ENCODE assay signal across 24 cellular contexts in the genomic region with DNA sequence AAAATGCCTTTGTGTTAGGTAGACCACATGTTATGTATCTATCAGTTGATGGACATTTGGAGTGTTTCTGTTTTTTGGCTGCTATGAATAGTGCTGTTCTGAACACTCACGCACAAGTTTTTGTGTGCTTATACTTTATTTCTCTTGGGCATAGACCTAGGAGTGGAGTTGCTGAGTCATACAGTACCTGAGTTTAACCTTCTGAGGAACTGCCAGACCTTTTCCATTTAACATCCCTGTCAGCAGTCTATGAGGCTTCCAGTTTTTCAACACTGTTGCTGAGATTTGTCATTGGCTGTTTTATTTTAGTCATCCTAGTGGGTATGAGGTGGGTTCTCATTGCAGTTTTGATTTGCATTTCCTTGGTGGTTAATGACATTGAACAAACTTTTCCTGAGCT. TPM values are rescaled to one million over a fixed set of nuclear protein-coding genes. Genes with fewer than 3 reads are reported as not detected.
DNase-seq lines count a peak whose midpoint lies in the region; ATAC-seq and TF ChIP-seq lines count a peak whose summit lies in the region.
"Had no signal": no experiment of that assay in that cellular context is flagged by ENCODE, and none has a peak within 500 bp of the region (broad histone marks: within the 10 kb centered on the region; RNA-seq: fewer than 3 reads in every experiment).

No MANE protein-coding gene starts in this region.

- peaks cover 0 to 81% (median 0%) of the 10 kb centered on the region in 7 donors for H3K27me3 ChIP-seq in heart right ventricle

- H3K4me3 ChIP-seq in heart right ventricle = no peak overlapping the region
- H3K4me3 ChIP-seq: mucosa of descending colon, thoracic aorta had no signal

- peaks cover 7 to 84% (median 49%) of the 10 kb centered on the region in 9 donors for H3K4me1 ChIP-seq in heart right ventricle

- TF ChIP-seq CTCF in heart right ventricle (IDR thresholded peaks at IDR 0.05) = no peak

- H3K27me3 Mint-ChIP-seq in stimulated activated naive B cell treated with anti-CD40 and anti-IgM and Interleukin-4, amounts not matched to agents 10 μg/mL and 1 μg/mL and 100 μg/mL, for 72 hours = peaks cover 46 to 59% of the 10 kb centered on the region in 2 donors

- no peaks in the 10 kb centered on the region for H3K9me3 Mint-ChIP-seq in stimulated activated naive B cell treated with anti-CD40 and anti-IgM and Interleukin-4, amounts not matched to agents 10 μg/mL and 1 μg/mL and 100 μg/mL, for 72 hours
- H3K9me3 Mint-ChIP-seq: activated CD4-positive, alpha-beta memory T cell treated with anti-CD3 and anti-CD28 coated beads, Interleukin-2, amount 10 ng/mL, durations not matched to agents 7 days and 5 days; activated naive CD8-positive, alpha-beta T cell treated with anti-CD3 and anti-CD28 coated beads, Interleukin-2, amount 10 ng/mL, durations not matched to agents 7 days and 5 days had no signal

- H3K27ac Mint-ChIP-seq in stimulated activated naive B cell treated with anti-CD40 and anti-IgM and Interleukin-4, amounts not matched to agents 10 μg/mL and 1 μg/mL and 100 μg/mL, for 72 hours = no peak overlapping the region
- H3K27ac Mint-ChIP-seq: activated CD4-positive, alpha-beta memory T cell treated with anti-CD3 and anti-CD28 coated beads, Interleukin-2, amount 10 ng/mL, durations not matched to agents 7 days and 5 days; activated naive CD8-positive, alpha-beta T cell treated with anti-CD3 and anti-CD28 coated beads, Interleukin-2, amount 10 ng/mL, durations not matched to agents 7 days and 5 days; T-helper 17 cell had no signal

- no peaks in the 10 kb centered on the region for H3K36me3 Mint-ChIP-seq in stimulated activated naive B cell treated with anti-CD40 and anti-IgM and Interleukin-4, amounts not matched to agents 10 μg/mL and 1 μg/mL and 100 μg/mL, for 72 hours
- H3K36me3 Mint-ChIP-seq: activated naive CD8-positive, alpha-beta T cell treated with anti-CD3 and anti-CD28 coated beads, Interleukin-2, amount 10 ng/mL, durations not matched to agents 7 days and 5 days had no signal

- H3K4me3 Mint-ChIP-seq in stimulated activated naive B cell treated with anti-CD40 and anti-IgM and Interleukin-4, amounts not matched to agents 10 μg/mL and 1 μg/mL and 100 μg/mL, for 72 hours = peak overlapping the region in 1 of 2 donors; percentile 26
- H3K4me3 Mint-ChIP-seq: activated CD4-positive, alpha-beta memory T cell treated with anti-CD3 and anti-CD28 coated beads, Interleukin-2, amount 10 ng/mL, durations not matched to agents 7 days and 5 days; activated naive CD8-positive, alpha-beta T cell treated with anti-CD3 and anti-CD28 coated beads, Interleukin-2, amount 10 ng/mL, durations not matched to agents 7 days and 5 days; T-helper 17 cell had no signal

- peaks cover 22 to 41% of the 10 kb centered on the region in 2 donors for H3K4me1 Mint-ChIP-seq in stimulated activated naive B cell treated with anti-CD40 and anti-IgM and Interleukin-4, amounts not matched to agents 10 μg/mL and 1 μg/mL and 100 μg/mL, for 72 hours

- DNase-seq in heart right ventricle (no peak), Right ventricle myocardium superior (no peak), RPMI8226 (peak; percentile 26), kidney tubule cell (ENCODE audit: low spot score) (peak; percentile 52), NCI-H2029 (lab: John Stamatoyannopoulos, UW) (no peak), SK-N-DZ (ENCODE audit: low spot score) (no peak)
- no peak for DNase-seq in stimulated activated naive B cell treated with anti-CD40 and anti-IgM and Interleukin-4, amounts not matched to agents 10 μg/mL and 1 μg/mL and 100 μg/mL, for 72 hours
- DNase-seq: activated CD4-positive, alpha-beta memory T cell treated with anti-CD3 and anti-CD28 coated beads, Interleukin-2, amount 10 ng/mL, durations not matched to agents 7 days and 5 days; activated naive CD8-positive, alpha-beta T cell treated with anti-CD3 and anti-CD28 coated beads, Interleukin-2, amount 10 ng/mL, durations not matched to agents 7 days and 5 days; dermis blood vessel endothelial cell; DND-41; left colon; mucosa of descending colon; NCI-H1092 treated with DMSO at 0.1 percent for 48 hours; NCI-H2081 treated with DMSO at 0.1 percent for 48 hours; NCI-H524 treated with DMSO at 0.1 percent for 48 hours; retina; SIG-M5; T-helper 17 cell; WERI-Rb-1 had no signal

- 25 to 51% methylated on average over 1 of the region's 1 CpG for WGBS in heart right ventricle, 2 donors

- H3K27ac ChIP-seq in heart right ventricle = peak overlapping the region in 7 of 10 donors; percentile 11 to 59 (median 39)
- H3K27ac ChIP-seq: KMS-11, neutrophil, thoracic aorta, WERI-Rb-1 had no signal

- ATAC-seq in heart right ventricle = no peak
- ATAC-seq in Right ventricle myocardium superior (ENCODE audit: poor library complexity) = no peak
- peak; percentile 33 to 55 for ATAC-seq in stimulated activated naive B cell treated with anti-CD40 and anti-IgM and Interleukin-4, amounts not matched to agents 10 μg/mL and 1 μg/mL and 100 μg/mL, for 72 hours (replicated peaks)
- no peak for ATAC-seq in HG03139 (IDR thresholded peaks at IDR 0.05; ENCODE audit: unreplicated experiment)
- ATAC-seq: left colon, mucosa of descending colon, T-helper 17 cell had no signal

- no peaks in the 10 kb centered on the region for H3K9me3 ChIP-seq in heart right ventricle
- H3K9me3 ChIP-seq: mucosa of descending colon, neutrophil, thoracic aorta had no signal

- intact Hi-C loops in heart right ventricle (cut with DNase I) (no loop called here), Right ventricle myocardium superior (cut with DNase I) (no loop called here)

- peaks cover 0 to 35% (median 18%) of the 10 kb centered on the region in 9 donors for H3K36me3 ChIP-seq in heart right ventricle
- H3K36me3 ChIP-seq: neutrophil had no signal

RNA-seq across cellular contexts. Expression of a gene that starts 4.4 kb away (rescaled TPM):
- total RNA-seq in heart right ventricle = 100 to 1,000 TPM; 115 to 173 (median 146) TPM
- 100 to 1,000 TPM in 1 of 2 donors, 10 to 100 TPM in 1; 68.5 to 163 TPM for polyA plus RNA-seq in heart right ventricle
- 156 TPM for total RNA-seq in Right ventricle myocardium superior
- polyA plus RNA-seq in SK-N-DZ (2014; cell fraction: cytosol; rRNA removed) = 116 and 118 TPM in 2 replicates
- polyA plus RNA-seq in SK-N-DZ (2014; cell fraction: nucleus; rRNA removed) = 496 and 557 TPM in 2 replicates

Comparison
In these comparisons a context has a peak if more than half of its experiments do, and no peak if none do; other contexts are left out.
1. ATAC-seq: peak in stimulated activated naive B cell treated with anti-CD40 and anti-IgM and Interleukin-4, amounts not matched to agents 10 μg/mL and 1 μg/mL and 100 μg/mL, for 72 hours (2 of 2); none in heart right ventricle (0 of 8), Right ventricle myocardium superior (single experiment) and HG03139 (single experiment).
2. DNase-seq: peak in RPMI8226 (single experiment) and kidney tubule cell (single experiment); none in heart right ventricle (0 of 2), Right ventricle myocardium superior (single experiment), stimulated activated naive B cell treated with anti-CD40 and anti-IgM and Interleukin-4, amounts not matched to agents 10 μg/mL and 1 μg/mL and 100 μg/mL, for 72 hours (single experiment), NCI-H2029 (single experiment) and SK-N-DZ (single experiment).